Comparison of ENCODE assay signal across 8 cellular contexts in the genomic region with DNA sequence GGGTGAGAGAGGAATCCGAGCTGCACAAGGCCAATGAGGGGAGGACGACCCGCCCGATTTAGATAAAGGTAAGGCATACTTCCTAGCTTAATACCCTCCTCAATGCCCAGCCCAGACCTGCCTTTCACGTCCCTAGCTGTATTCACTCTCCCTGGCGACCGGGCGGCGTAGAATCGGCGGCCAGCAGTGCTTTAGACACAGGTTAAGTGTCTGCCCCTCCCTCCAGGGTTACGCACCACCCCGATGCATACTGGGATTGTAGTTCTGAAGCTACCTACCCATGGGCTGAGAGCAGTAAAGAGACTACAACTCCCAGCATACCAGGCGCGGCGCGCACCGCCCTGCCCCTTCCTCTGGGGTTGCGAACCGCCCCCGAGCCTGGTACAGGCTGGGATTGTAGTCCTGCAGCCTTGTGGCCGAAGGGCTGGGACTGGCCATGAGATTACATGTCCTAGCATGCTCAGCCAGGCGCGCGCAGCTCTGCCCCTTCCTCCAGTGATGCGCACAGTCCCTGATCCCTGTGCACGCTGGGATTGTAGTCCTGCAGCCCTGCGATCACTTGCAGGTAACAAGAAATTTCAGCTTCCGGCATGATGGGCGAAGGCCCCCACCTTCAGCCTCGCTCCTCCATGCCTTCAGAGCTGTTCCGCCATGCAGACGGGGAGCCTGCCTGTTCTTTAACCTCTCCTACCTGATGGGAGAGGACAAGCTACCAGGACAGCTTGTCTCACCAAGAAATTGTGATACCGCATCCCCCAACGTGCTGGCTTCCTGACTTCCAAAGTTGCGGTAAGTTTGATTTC.
DNase-seq lines count a peak whose midpoint lies in the region; ATAC-seq, FAIRE-seq and TF ChIP-seq lines count a peak whose summit lies in the region.

No MANE protein-coding gene starts in this region.

- TF ChIP-seq CTCF in AG10803 (conservative IDR thresholded peaks at IDR 0.05; ENCODE audit: low read length): no peak

- peak; percentile 98 for DNase-seq in AG10803 (ENCODE audit: low read depth)
- peak; percentile 84 for DNase-seq in NCI-H345 treated with DMSO at 0.1 percent for 48 hours (lab: John Stamatoyannopoulos, UW; ENCODE audit: unreplicated experiment)
- DNase-seq in activated CD4-positive, CD25-positive, alpha-beta regulatory T cell treated with anti-CD3 and anti-CD28 coated beads, Interleukin-2, amount 50 U/mL, for 16 hours (ENCODE audit: low read depth, low spot score): peak; percentile 83
- peak; percentile 100 for DNase-seq in cerebellar cortex (ENCODE audit: low spot score)
- DNase-seq in stimulated activated CD4-positive, alpha-beta T cell treated with anti-CD3 and anti-CD28 coated beads, Interleukin-12 subunit alpha, Interleukin-12 subunit beta, amount 100 ng/mL, for 24 hours (ENCODE audit: low read depth in 2 of 2): peak; percentile 86 to 91

- peak overlapping the region; percentile 93 for H3K4me3 ChIP-seq in AG10803 (ENCODE audit: low read length)

- peak; percentile 97 for ATAC-seq in GM19035 (IDR thresholded peaks at IDR 0.05; ENCODE audit: unreplicated experiment)
- ATAC-seq in HG03342 (IDR thresholded peaks at IDR 0.05; ENCODE audit: unreplicated experiment): peak; percentile 99

- peak; percentile 92 for FAIRE-seq in islet of Langerhans (lab: Jason Lieb, UNC)

Comparison
In these comparisons a context has a peak if more than half of its experiments do, and no peak if none do; other contexts are left out.
1. Peak in every context shown above with its lines: DNase-seq, ATAC-seq and H3K4me3 ChIP-seq.